ENCODE assay signal across 8 cellular contexts in genomic region chr11:72676874-72677341, GRCh38. TPM values are rescaled to one million over a fixed set of nuclear protein-coding genes. Genes with fewer than 3 reads are reported as not detected.
DNase-seq lines count a peak whose midpoint lies in the region; ATAC-seq and TF ChIP-seq lines count a peak whose summit lies in the region.

No MANE protein-coding gene starts in this region.

- H3K9ac ChIP-seq in HUES48 (ENCODE audit: low read depth, low read length), result no peak overlapping the region

- peak; percentile 78 for ATAC-seq in naive thymus-derived CD4-positive, alpha-beta T cell

- H3K27me3 ChIP-seq in HUES48 (ENCODE audit: control insufficient read depth, insufficient read depth, low read length), result peaks cover 63% of the 10 kb centered on the region
- H3K27me3 ChIP-seq in dorsolateral prefrontal cortex, result peaks cover 0 to 38% (median 5%) of the 10 kb centered on the region in 45 donors
- peaks cover 9 to 12% of the 10 kb centered on the region in 2 donors for H3K27me3 ChIP-seq in naive thymus-derived CD4-positive, alpha-beta T cell (ENCODE audit: control insufficient read depth in 2 of 2, insufficient read depth in 2 of 2, low read length in 2 of 2)
- peaks cover 14 to 94% (median 71%) of the 10 kb centered on the region in 3 donors for H3K27me3 ChIP-seq in stomach

- TF ChIP-seq POLR2A in stomach (IDR thresholded peaks at IDR 0.05), result no peak

- no peaks in the 10 kb centered on the region for H3K36me3 Mint-ChIP-seq in naive thymus-derived CD4-positive, alpha-beta T cell

- TF ChIP-seq CTCF in dorsolateral prefrontal cortex (IDR thresholded peaks at IDR 0.05 in 54 of 56, conservative IDR thresholded peaks at IDR 0.05 in 2 of 56; ENCODE audit: low read depth in 1 of 56, partially characterized antibody in 56 of 56) (peak in 1 of 56 donors; percentile 7), stomach (IDR thresholded peaks at IDR 0.05) (no peak)

- intact Hi-C loops in dorsolateral prefrontal cortex (cut with DNase I) (no loop called here), stomach (cut with DNase I; ENCODE audit: low total_unique reads) (no loop called here)
- intact Hi-C loops in naive thymus-derived CD4-positive, alpha-beta T cell (cut with micrococcal nuclease), result no loop called here

- in situ Hi-C loops in ACHN (cut with HindIII; ENCODE audit: low pct_ligation_motif_present, low pct_unique_long_range_greater_than_20kb, low sequenced_read_pairs), result no loop called here

- DNase-seq in ACHN, result peak; percentile 64
- peak; percentile 83 for DNase-seq in activated CD4-positive, alpha-beta T cell treated with anti-CD3 and anti-CD28 coated beads for 48 hours
- DNase-seq in dorsolateral prefrontal cortex, result peak in 6 of 10 donors; percentile 30 to 66 (median 54)
- peak; percentile 51 to 85 (median 70) for DNase-seq in naive thymus-derived CD4-positive, alpha-beta T cell
- peak; percentile 59 for DNase-seq in stomach
- DNase-seq in NCI-H1436 treated with DMSO at 0.1 percent for 48 hours (lab: John Stamatoyannopoulos, UW), result no peak
- DNase-seq in NCI-H187 (lab: John Stamatoyannopoulos, UW), result no peak

- H3K27ac ChIP-seq in HUES48 (ENCODE audit: low read depth, low read length) (no peak overlapping the region), dorsolateral prefrontal cortex (peak overlapping the region in 31 of 59 donors; percentile 3 to 91 (median 62)), stomach (no peak overlapping the region)
- H3K27ac ChIP-seq in naive thymus-derived CD4-positive, alpha-beta T cell (ENCODE audit: low read depth, low read length), result no peak overlapping the region

- H3K4me1 Mint-ChIP-seq in naive thymus-derived CD4-positive, alpha-beta T cell, result peaks cover 8 to 37% (median 26%) of the 10 kb centered on the region in 7 donors

- TF ChIP-seq EP300 in stomach (IDR thresholded peaks at IDR 0.05), result no peak

- CTCF ChIA-PET in naive thymus-derived CD4-positive, alpha-beta T cell (lab: Charles Lee), result no interaction called here

- WGBS in stomach, 5 donors, result 2 to 5% (median 3%) methylated on average over 6 to 30 of the region's 30 CpGs

- no peak overlapping the region for H3K27ac Mint-ChIP-seq in naive thymus-derived CD4-positive, alpha-beta T cell

- H3K9me3 Mint-ChIP-seq in naive thymus-derived CD4-positive, alpha-beta T cell, result peaks cover 0 to 6% (median 0%) of the 10 kb centered on the region in 11 donors

- peaks cover 18% of the 10 kb centered on the region; the same call in 1 of the 2 replicates for H3K4me1 ChIP-seq in HUES48 (ENCODE audit: control insufficient read depth, insufficient read depth, low read length)
- peaks cover 5% of the 10 kb centered on the region in 2 donors for H3K4me1 ChIP-seq in naive thymus-derived CD4-positive, alpha-beta T cell (ENCODE audit: control insufficient read depth in 2 of 2, insufficient read depth in 2 of 2, low read length in 2 of 2)
- H3K4me1 ChIP-seq in stomach, result peaks cover 0 to 23% (median 5%) of the 10 kb centered on the region in 4 donors

- POLR2A ChIA-PET in naive thymus-derived CD4-positive, alpha-beta T cell (lab: Charles Lee), result no interaction called here

- peak overlapping the region in 1 of 10 donors; percentile 32 for H3K4me3 Mint-ChIP-seq in naive thymus-derived CD4-positive, alpha-beta T cell

- H3K9me3 ChIP-seq in HUES48 (ENCODE audit: control insufficient read depth, insufficient read depth, low read length) (no peaks in the 10 kb centered on the region), stomach (no peaks in the 10 kb centered on the region)
- no peaks in the 10 kb centered on the region for H3K9me3 ChIP-seq in naive thymus-derived CD4-positive, alpha-beta T cell (ENCODE audit: control insufficient read depth in 2 of 3, low read length in 3 of 3)

- H3K4me3 ChIP-seq in HUES48 (ENCODE audit: low read depth, low read length) (peak overlapping the region; percentile 32; the same call in 1 of the 2 replicates), dorsolateral prefrontal cortex (peak overlapping the region in 35 of 59 donors; percentile 5 to 43 (median 28)), stomach (no peak overlapping the region)
- H3K4me3 ChIP-seq in naive thymus-derived CD4-positive, alpha-beta T cell (ENCODE audit: low read length), result no peak overlapping the region

- peaks cover 30 to 76% (median 32%) of the 10 kb centered on the region in 5 donors for H3K27me3 Mint-ChIP-seq in naive thymus-derived CD4-positive, alpha-beta T cell

- H3K36me3 ChIP-seq in HUES48 (ENCODE audit: control insufficient read depth, insufficient read depth, low read length) (no peaks in the 10 kb centered on the region), stomach (no peaks in the 10 kb centered on the region)
- no peaks in the 10 kb centered on the region for H3K36me3 ChIP-seq in naive thymus-derived CD4-positive, alpha-beta T cell (ENCODE audit: control insufficient read depth in 2 of 3, insufficient read depth in 3 of 3, low read length in 3 of 3)

RNA-seq across cellular contexts. Expression of gene PDE2A, which starts 2.7 kb away (rescaled TPM):
- total RNA-seq in dorsolateral prefrontal cortex (100 to 1,000 TPM in 119 of 120 experiments, 10 to 100 TPM in 1; 92.8 to 412 (median 240) TPM), stomach (100 to 1,000 TPM in 2 of 5 donors, 10 to 100 TPM in 2, 1 to 10 TPM in 1; 3.5 to 548 (median 35.8) TPM)
- total RNA-seq in naive thymus-derived CD4-positive, alpha-beta T cell, result 1 to 10 TPM in 4 of 5 experiments, under 1 TPM in 1; 0.97 to 9.0 (median 1.7) TPM
- polyA plus RNA-seq in naive thymus-derived CD4-positive, alpha-beta T cell, result not detected
- 10 to 100 TPM in 2 of 3 donors, 1 to 10 TPM in 1; 4.7 to 17.8 (median 14.1) TPM for polyA plus RNA-seq in stomach

Comparison
In these comparisons a context has a peak if more than half of its experiments do, and no peak if none do; other contexts are left out.
1. DNase-seq: peak in ACHN (single experiment), activated CD4-positive, alpha-beta T cell treated with anti-CD3 and anti-CD28 coated beads for 48 hours (single experiment), dorsolateral prefrontal cortex (6 of 10), naive thymus-derived CD4-positive, alpha-beta T cell (9 of 9) and stomach (single experiment); none in NCI-H1436 treated with DMSO at 0.1 percent for 48 hours (single experiment) and NCI-H187 (0 of 2).
2. H3K27ac ChIP-seq: peak in dorsolateral prefrontal cortex (31 of 59); none in HUES48 (single experiment), naive thymus-derived CD4-positive, alpha-beta T cell (single experiment) and stomach (0 of 5).
3. H3K4me3 ChIP-seq: peak in HUES48 (single experiment) and dorsolateral prefrontal cortex (35 of 59); none in naive thymus-derived CD4-positive, alpha-beta T cell (single experiment) and stomach (0 of 4).